In genomic region chr7:47195641-47196040, GRCh38 we compare ENCODE assay signal across 14 cellular contexts.
DNase-seq lines count a peak whose midpoint lies in the region; ATAC-seq and TF ChIP-seq lines count a peak whose summit lies in the region.
"Had no signal": no experiment of that assay in that cellular context is flagged by ENCODE, and none has a peak within 500 bp of the region (broad histone marks: within the 10 kb centered on the region; RNA-seq: fewer than 3 reads in every experiment).

No MANE protein-coding gene starts in this region.

- H4K20me1 ChIP-seq in PC-3 (ENCODE audit: low read length), result no peaks in the 10 kb centered on the region

- TF ChIP-seq CTCF in cardiac muscle cell (IDR thresholded peaks at IDR 0.05; ENCODE audit: low read depth, low read length) (peak; percentile 23), heart right ventricle (IDR thresholded peaks at IDR 0.05) (peak in 3 of 9 donors; percentile 18 to 19 (median 18)), PC-3 (conservative IDR thresholded peaks at IDR 0.05; ENCODE audit: low read depth, low read length) (peak; percentile 39; the same call in 1 of the 2 replicates), fibroblast of mammary gland (conservative IDR thresholded peaks at IDR 0.05; ENCODE audit: control insufficient read depth, insufficient read depth, low read depth, low read length) (peak; percentile 30)

- no peak overlapping the region for H3K9ac ChIP-seq in PC-3 (ENCODE audit: low read length)

- no peaks in the 10 kb centered on the region for H3K27me3 ChIP-seq in cardiac muscle cell
- H3K27me3 ChIP-seq in heart right ventricle, result no peaks in the 10 kb centered on the region
- peaks cover 2% of the 10 kb centered on the region for H3K27me3 ChIP-seq in PC-3 (ENCODE audit: low read length)
- H3K27me3 ChIP-seq: thyroid gland had no signal

- H3K79me2 ChIP-seq in PC-3 (ENCODE audit: low read length), result no peaks in the 10 kb centered on the region

- H3K4me3 ChIP-seq in cardiac muscle cell, result no peak overlapping the region
- H3K4me3 ChIP-seq in heart right ventricle, result no peak overlapping the region
- H3K4me3 ChIP-seq in PC-3 (ENCODE audit: low read length), result no peak overlapping the region
- H3K4me3 ChIP-seq in fibroblast of mammary gland (ENCODE audit: control insufficient read depth, low read depth, low read length), result no peak overlapping the region
- H3K4me3 ChIP-seq: thyroid gland had no signal

- POLR2A ChIA-PET in PC-3 (lab: Charles Lee; ENCODE audit: unreplicated experiment), result no interaction called here

- intact Hi-C loops in heart right ventricle (cut with DNase I), result no loop called here
- intact Hi-C loops in PC-3 (cut with micrococcal nuclease), result no loop called here

- H3K36me3 ChIP-seq in cardiac muscle cell (no peaks in the 10 kb centered on the region), heart right ventricle (no peaks in the 10 kb centered on the region), PC-3 (ENCODE audit: low read depth, low read length) (no peaks in the 10 kb centered on the region)
- H3K36me3 ChIP-seq: thyroid gland had no signal

- CTCF ChIA-PET in PC-3 (lab: Charles Lee), result no interaction called here

- H3K4me1 ChIP-seq in cardiac muscle cell (ENCODE audit: low read depth), result no peaks in the 10 kb centered on the region
- peaks cover 0 to 18% (median 5%) of the 10 kb centered on the region in 9 donors for H3K4me1 ChIP-seq in heart right ventricle
- no peaks in the 10 kb centered on the region for H3K4me1 ChIP-seq in PC-3 (ENCODE audit: insufficient read depth, low read length)

- no peaks in the 10 kb centered on the region for H3F3A ChIP-seq in PC-3 (ENCODE audit: low read length, unreplicated experiment)

- no peak overlapping the region for H3K4me2 ChIP-seq in PC-3 (ENCODE audit: low read length)

- H3K9me2 ChIP-seq in PC-3 (replicated peaks; ENCODE audit: low read length), result no peaks in the 10 kb centered on the region

- H3K9me3 ChIP-seq in cardiac muscle cell (ENCODE audit: low read depth), result no peaks in the 10 kb centered on the region
- H3K9me3 ChIP-seq in heart right ventricle, result no peaks in the 10 kb centered on the region
- no peaks in the 10 kb centered on the region for H3K9me3 ChIP-seq in PC-3 (ENCODE audit: low read length)
- H3K9me3 ChIP-seq: thyroid gland had no signal

- H3K27ac ChIP-seq in cardiac muscle cell (no peak overlapping the region), heart right ventricle (no peak overlapping the region), PC-3 (ENCODE audit: low read length) (no peak overlapping the region)

- DNase-seq in cardiac muscle cell (ENCODE audit: low read depth in 1 of 2, low spot score in 1 of 2), result no peak
- no peak for DNase-seq in heart right ventricle
- DNase-seq in PC-3, result peak; percentile 24
- peak; percentile 6 for DNase-seq in fibroblast of mammary gland (ENCODE audit: low read depth)
- DNase-seq in A172 (ENCODE audit: low spot score), result no peak
- DNase-seq in stimulated activated CD8-positive, alpha-beta memory T cell treated with anti-CD3 and anti-CD28 coated beads, Interleukin-4, amount 100 ng/mL, for 48 hours, result no peak
- DNase-seq in OCI-M2 (lab: John Stamatoyannopoulos, UW; ENCODE audit: unreplicated experiment), result no peak
- DNase-seq in NCI-H128 (lab: John Stamatoyannopoulos, UW; ENCODE audit: unreplicated experiment), result no peak
- DNase-seq: activated naive CD4-positive, alpha-beta T cell treated with Interleukin-2 at 50 U/mL for 16 hours; AML-193; NCI-H1105; NK-92 treated with Interleukin-12 subunit alpha and Interleukin-12 subunit beta, amount 100 ng/mL, for 24 hours had no signal

- no peak overlapping the region for H2AFZ ChIP-seq in PC-3 (ENCODE audit: low read length)

- no TSS peak for BruUV-seq in PC-3 (replicated peaks; lab: Mats Ljungman, UMichigan)

- WGBS in heart right ventricle, 2 donors, result 86 to 91% methylated on average over 6 of the region's 6 CpGs

- ATAC-seq in heart right ventricle, result no peak
- ATAC-seq in PC-3, result no peak
- ATAC-seq: sciatic nerve had no signal

Comparison
In these comparisons a context has a peak if more than half of its experiments do, and no peak if none do; other contexts are left out.
1. DNase-seq: peak in PC-3 (single experiment) and fibroblast of mammary gland (single experiment); none in cardiac muscle cell (0 of 2), heart right ventricle (0 of 2), A172 (single experiment), stimulated activated CD8-positive, alpha-beta memory T cell treated with anti-CD3 and anti-CD28 coated beads, Interleukin-4, amount 100 ng/mL, for 48 hours (single experiment), OCI-M2 (single experiment) and NCI-H128 (single experiment).